In the genomic region with DNA sequence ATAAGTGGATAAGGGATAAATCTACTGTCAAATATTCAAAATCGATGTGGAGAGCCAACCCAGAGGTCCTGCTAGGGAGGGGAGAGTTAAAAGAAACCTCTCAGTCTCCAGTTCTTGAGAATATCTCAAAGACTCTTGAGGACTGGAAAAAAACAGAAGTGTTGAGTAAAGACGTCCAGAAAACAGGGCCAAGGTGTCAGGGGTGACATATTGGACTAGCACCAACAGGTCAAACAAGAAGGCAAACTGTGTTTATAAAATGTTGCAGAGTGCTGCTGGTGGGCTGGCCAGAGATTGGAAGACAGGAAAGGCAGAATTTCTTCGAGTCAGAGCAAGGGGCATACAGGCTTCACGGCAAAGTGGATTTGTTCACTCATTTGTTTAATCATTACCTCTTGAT, we compare ENCODE assay signal across 21 cellular contexts. TPM values are rescaled to one million over a fixed set of nuclear protein-coding genes. Genes with fewer than 3 reads are reported as not detected.
DNase-seq lines count a peak whose midpoint lies in the region; ATAC-seq and TF ChIP-seq lines count a peak whose summit lies in the region.
"Had no signal": no experiment of that assay in that cellular context is flagged by ENCODE, and none has a peak within 500 bp of the region (broad histone marks: within the 10 kb centered on the region; RNA-seq: fewer than 3 reads in every experiment).

No MANE protein-coding gene starts in this region.

- H3K27me3 Mint-ChIP-seq in activated naive CD8-positive, alpha-beta T cell treated with anti-CD3 and anti-CD28 coated beads, Interleukin-2, amount 50 U/mL, for 24 hours: no peaks in the 10 kb centered on the region
- no peaks in the 10 kb centered on the region for H3K27me3 Mint-ChIP-seq in activated naive CD8-positive, alpha-beta T cell treated with anti-CD3 and anti-CD28 coated beads for 36 hours
- peaks cover 8% of the 10 kb centered on the region for H3K27me3 Mint-ChIP-seq in activated naive CD4-positive, alpha-beta T cell treated with anti-CD3 and anti-CD28 coated beads, Interleukin-2, amount 10 ng/mL, durations not matched to agents 7 days and 5 days

- H3K4me1 ChIP-seq in rectal smooth muscle tissue (ENCODE audit: control insufficient read depth, insufficient read depth, low read length): peaks cover 4% of the 10 kb centered on the region
- peaks cover 0 to 6% of the 10 kb centered on the region in 2 donors for H3K4me1 ChIP-seq in uterus
- H3K4me1 ChIP-seq: HAP-1, lower lobe of right lung had no signal

- no peaks in the 10 kb centered on the region for H3K9me3 Mint-ChIP-seq in activated naive CD8-positive, alpha-beta T cell treated with anti-CD3 and anti-CD28 coated beads, Interleukin-2, amount 50 U/mL, for 24 hours
- H3K9me3 Mint-ChIP-seq in activated naive CD8-positive, alpha-beta T cell treated with anti-CD3 and anti-CD28 coated beads for 36 hours: no peaks in the 10 kb centered on the region
- H3K9me3 Mint-ChIP-seq in activated naive CD4-positive, alpha-beta T cell treated with anti-CD3 and anti-CD28 coated beads, Interleukin-2, amount 10 ng/mL, durations not matched to agents 7 days and 5 days: no peaks in the 10 kb centered on the region
- H3K9me3 Mint-ChIP-seq: activated naive CD8-positive, alpha-beta T cell treated with anti-CD3 and anti-CD28 coated beads, Interleukin-2, amount 10 ng/mL, durations not matched to agents 7 days and 5 days had no signal

- DNase-seq in activated naive CD8-positive, alpha-beta T cell treated with anti-CD3 and anti-CD28 coated beads, Interleukin-2, amount 50 U/mL, for 24 hours: no peak
- no peak for DNase-seq in activated naive CD8-positive, alpha-beta T cell treated with anti-CD3 and anti-CD28 coated beads for 36 hours
- DNase-seq in fibroblast of the aortic adventitia (ENCODE audit: low read depth) (peak; percentile 12), uterus (peak in 1 of 2 donors; percentile 28)
- no peak for DNase-seq in activated naive CD4-positive, alpha-beta T cell treated with anti-CD3 and anti-CD28 coated beads, Interleukin-2, amount 10 ng/mL, durations not matched to agents 7 days and 5 days
- DNase-seq: activated CD4-positive, CD25-positive, alpha-beta regulatory T cell; activated naive CD8-positive, alpha-beta T cell treated with anti-CD3 and anti-CD28 coated beads, Interleukin-2, amount 10 ng/mL, durations not matched to agents 7 days and 5 days; COR-L47; lower lobe of right lung; NCI-H1417; NCI-H524 treated with DMSO at 0.1 percent for 48 hours had no signal

- no peaks in the 10 kb centered on the region for H3K36me3 Mint-ChIP-seq in activated naive CD8-positive, alpha-beta T cell treated with anti-CD3 and anti-CD28 coated beads, Interleukin-2, amount 50 U/mL, for 24 hours (ENCODE audit: low read depth)
- H3K36me3 Mint-ChIP-seq in activated naive CD8-positive, alpha-beta T cell treated with anti-CD3 and anti-CD28 coated beads for 36 hours: no peaks in the 10 kb centered on the region
- H3K36me3 Mint-ChIP-seq in activated naive CD4-positive, alpha-beta T cell treated with anti-CD3 and anti-CD28 coated beads, Interleukin-2, amount 10 ng/mL, durations not matched to agents 7 days and 5 days: no peaks in the 10 kb centered on the region
- H3K36me3 Mint-ChIP-seq: activated naive CD8-positive, alpha-beta T cell treated with anti-CD3 and anti-CD28 coated beads, Interleukin-2, amount 10 ng/mL, durations not matched to agents 7 days and 5 days had no signal

- H3K4me1 Mint-ChIP-seq in activated naive CD8-positive, alpha-beta T cell treated with anti-CD3 and anti-CD28 coated beads, Interleukin-2, amount 50 U/mL, for 24 hours: peaks cover 46% of the 10 kb centered on the region
- peaks cover 19% of the 10 kb centered on the region for H3K4me1 Mint-ChIP-seq in activated naive CD8-positive, alpha-beta T cell treated with anti-CD3 and anti-CD28 coated beads for 36 hours
- peaks cover 2% of the 10 kb centered on the region for H3K4me1 Mint-ChIP-seq in activated naive CD4-positive, alpha-beta T cell treated with anti-CD3 and anti-CD28 coated beads, Interleukin-2, amount 10 ng/mL, durations not matched to agents 7 days and 5 days

- no peak overlapping the region for H3K9ac ChIP-seq in rectal smooth muscle tissue (ENCODE audit: low read length)

- CTCF ChIA-PET in activated naive CD4-positive, alpha-beta T cell treated with anti-CD3 and anti-CD28 coated beads, Interleukin-2, amount 10 ng/mL, durations not matched to agents 7 days and 5 days (lab: Charles Lee): no interaction called here

- H3K27ac ChIP-seq in rectal smooth muscle tissue (ENCODE audit: low read depth, low read length): peak overlapping the region; percentile 21
- peak overlapping the region; percentile 55 to 76 for H3K27ac ChIP-seq in uterus
- H3K27ac ChIP-seq: foreskin keratinocyte, lower lobe of right lung, RWPE1 had no signal

- no peaks in the 10 kb centered on the region for H3K9me3 ChIP-seq in uterus
- H3K9me3 ChIP-seq: HAP-1, lower lobe of right lung, pancreas, sigmoid colon had no signal

- intact Hi-C loops in uterus (cut with DNase I; ENCODE audit: low total_unique reads): loop anchor here (5.0 to 10.0 kb wide), 2 partner anchors 39 to 332 kb away; no protein-coding TSS in a partner anchor

- peak overlapping the region; percentile 36 for H3K27ac Mint-ChIP-seq in activated naive CD8-positive, alpha-beta T cell treated with anti-CD3 and anti-CD28 coated beads, Interleukin-2, amount 50 U/mL, for 24 hours
- no peak overlapping the region for H3K27ac Mint-ChIP-seq in activated naive CD8-positive, alpha-beta T cell treated with anti-CD3 and anti-CD28 coated beads for 36 hours
- no peak overlapping the region for H3K27ac Mint-ChIP-seq in activated naive CD4-positive, alpha-beta T cell treated with anti-CD3 and anti-CD28 coated beads, Interleukin-2, amount 10 ng/mL, durations not matched to agents 7 days and 5 days
- H3K27ac Mint-ChIP-seq: activated naive CD8-positive, alpha-beta T cell treated with anti-CD3 and anti-CD28 coated beads, Interleukin-2, amount 10 ng/mL, durations not matched to agents 7 days and 5 days had no signal

- TF ChIP-seq CTCF in fibroblast of the aortic adventitia (IDR thresholded peaks at IDR 0.05; ENCODE audit: insufficient read depth, low read length): no peak
- TF ChIP-seq CTCF in uterus (IDR thresholded peaks at IDR 0.05): no peak

- ATAC-seq in activated naive CD8-positive, alpha-beta T cell treated with anti-CD3 and anti-CD28 coated beads, Interleukin-2, amount 50 U/mL, for 24 hours: no peak
- ATAC-seq in GM21529 (IDR thresholded peaks at IDR 0.05; ENCODE audit: unreplicated experiment): no peak
- no peak for ATAC-seq in GM21447 (IDR thresholded peaks at IDR 0.05; ENCODE audit: unreplicated experiment)

- H3K4me3 ChIP-seq in fibroblast of the aortic adventitia (ENCODE audit: low read depth, low read length) (no peak overlapping the region), rectal smooth muscle tissue (ENCODE audit: low read length) (no peak overlapping the region), uterus (no peak overlapping the region)
- H3K4me3 ChIP-seq: dorsolateral prefrontal cortex, HAP-1, lower lobe of right lung, pancreas, sigmoid colon had no signal

- H3K4me3 Mint-ChIP-seq in activated naive CD8-positive, alpha-beta T cell treated with anti-CD3 and anti-CD28 coated beads, Interleukin-2, amount 50 U/mL, for 24 hours: no peak overlapping the region
- no peak overlapping the region for H3K4me3 Mint-ChIP-seq in activated naive CD8-positive, alpha-beta T cell treated with anti-CD3 and anti-CD28 coated beads for 36 hours
- no peak overlapping the region for H3K4me3 Mint-ChIP-seq in activated naive CD4-positive, alpha-beta T cell treated with anti-CD3 and anti-CD28 coated beads, Interleukin-2, amount 10 ng/mL, durations not matched to agents 7 days and 5 days
- H3K4me3 Mint-ChIP-seq: activated naive CD8-positive, alpha-beta T cell treated with anti-CD3 and anti-CD28 coated beads, Interleukin-2, amount 10 ng/mL, durations not matched to agents 7 days and 5 days had no signal

- no peaks in the 10 kb centered on the region for H3K36me3 ChIP-seq in rectal smooth muscle tissue (ENCODE audit: control insufficient read depth, insufficient read depth, low read length)
- no peaks in the 10 kb centered on the region for H3K36me3 ChIP-seq in uterus
- H3K36me3 ChIP-seq: HAP-1, lower lobe of right lung, pancreas, sigmoid colon had no signal

- H3K27me3 ChIP-seq in rectal smooth muscle tissue (ENCODE audit: control insufficient read depth, insufficient read depth, low read length): no peaks in the 10 kb centered on the region
- no peaks in the 10 kb centered on the region for H3K27me3 ChIP-seq in uterus
- H3K27me3 ChIP-seq: dorsolateral prefrontal cortex, foreskin keratinocyte, pancreas, sigmoid colon had no signal

- no peak for TF ChIP-seq POLR2A in uterus (IDR thresholded peaks at IDR 0.05)

RNA-seq across cellular contexts. Expression of a gene that starts 33.8 kb away (rescaled TPM):
- total RNA-seq in activated naive CD8-positive, alpha-beta T cell treated with anti-CD3 and anti-CD28 coated beads for 36 hours: 10 to 100 TPM; 12.9 to 16.9 TPM
- total RNA-seq in fibroblast of the aortic adventitia (ENCODE audit: low replicate concordance) (44.8 and 63.9 TPM in 2 replicates), uterus (10 to 100 TPM in 3 of 4 donors, 1 to 10 TPM in 1; 5.9 to 36.4 (median 26.0) TPM)

RNA-seq across cellular contexts. Expression of a gene that starts 36.2 kb away (rescaled TPM):
- total RNA-seq in activated naive CD8-positive, alpha-beta T cell treated with anti-CD3 and anti-CD28 coated beads for 36 hours: 10 to 100 TPM; 26.3 to 30.0 TPM
- total RNA-seq in fibroblast of the aortic adventitia (ENCODE audit: low replicate concordance) (323 and 888 TPM in 2 replicates), uterus (100 to 1,000 TPM in 2 of 4 donors, 10 to 100 TPM in 2; 78.8 to 388 (median 107) TPM)
- total RNA-seq: A172 had no signal
